ENCODE assay signal across 1 cellular context in genomic region chr1:229406798-229407197, GRCh38.
TF ChIP-seq lines count a peak whose summit lies in the region.

No MANE protein-coding gene starts in this region.

TF ChIP-seq in GM12878, 131 proteins besides CTCF, POLR2A, EP300 and RAD21:
- TF ChIP-seq NR2C2 (IDR thresholded peaks at IDR 0.05; ENCODE audit: borderline replicate concordance, control insufficient read depth, insufficient read length, low read depth) (no peak), FOXK2 (IDR thresholded peaks at IDR 0.05) (no peak), FOXM1 (IDR thresholded peaks at IDR 0.05; ENCODE audit: low read depth, low read length) (no peak), NFYA (IDR thresholded peaks at IDR 0.05; ENCODE audit: borderline replicate concordance, low read depth, low read length) (no peak), JUND (IDR thresholded peaks at IDR 0.05; ENCODE audit: low read depth, low read length) (no peak)
- TF ChIP-seq, protein P1, sequence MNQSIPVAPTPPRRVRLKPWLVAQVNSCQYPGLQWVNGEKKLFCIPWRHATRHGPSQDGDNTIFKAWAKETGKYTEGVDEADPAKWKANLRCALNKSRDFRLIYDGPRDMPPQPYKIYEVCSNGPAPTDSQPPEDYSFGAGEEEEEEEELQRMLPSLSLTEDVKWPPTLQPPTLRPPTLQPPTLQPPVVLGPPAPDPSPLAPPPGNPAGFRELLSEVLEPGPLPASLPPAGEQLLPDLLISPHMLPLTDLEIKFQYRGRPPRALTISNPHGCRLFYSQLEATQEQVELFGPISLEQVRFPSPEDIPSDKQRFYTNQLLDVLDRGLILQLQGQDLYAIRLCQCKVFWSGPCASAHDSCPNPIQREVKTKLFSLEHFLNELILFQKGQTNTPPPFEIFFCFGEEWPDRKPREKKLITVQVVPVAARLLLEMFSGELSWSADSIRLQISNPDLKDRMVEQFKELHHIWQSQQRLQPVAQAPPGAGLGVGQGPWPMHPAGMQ (IDR thresholded peaks at IDR 0.05; ENCODE audit: borderline replicate concordance): no peak
